1 cellular context compared by ENCODE assay signal in genomic region chr17:39306028-39306427, GRCh38.
A peak's percentile ranks its signal among the peaks of the same experiment; 100 is the strongest.
TF ChIP-seq lines count a peak whose summit lies in the region.

No MANE protein-coding gene starts in this region.

TF ChIP-seq in H1, 55 proteins besides CTCF, POLR2A, EP300 and RAD21:
- TF ChIP-seq, protein P1, sequence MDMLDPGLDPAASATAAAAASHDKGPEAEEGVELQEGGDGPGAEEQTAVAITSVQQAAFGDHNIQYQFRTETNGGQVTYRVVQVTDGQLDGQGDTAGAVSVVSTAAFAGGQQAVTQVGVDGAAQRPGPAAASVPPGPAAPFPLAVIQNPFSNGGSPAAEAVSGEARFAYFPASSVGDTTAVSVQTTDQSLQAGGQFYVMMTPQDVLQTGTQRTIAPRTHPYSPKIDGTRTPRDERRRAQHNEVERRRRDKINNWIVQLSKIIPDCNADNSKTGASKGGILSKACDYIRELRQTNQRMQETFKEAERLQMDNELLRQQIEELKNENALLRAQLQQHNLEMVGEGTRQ (IDR thresholded peaks at IDR 0.05; ENCODE audit: low read length), result 0 out of 2 replicates have a peak, but pooled peaks have one; percentile 31
- TF ChIP-seq EZH2 (IDR thresholded peaks at IDR 0.05; ENCODE audit: low read depth, low read length, severe bottlenecking), result no peak
